Comparison of ENCODE assay signal across 22 cellular contexts in genomic region chr3:133515127-133515526, GRCh38.
"Had no signal": no experiment of that assay in that cellular context is flagged by ENCODE, and none has a peak within 500 bp of the region (broad histone marks: within the 10 kb centered on the region; RNA-seq: fewer than 3 reads in every experiment).

No MANE protein-coding gene starts in this region.

- H3K4me3 ChIP-seq: coronary artery, dorsolateral prefrontal cortex, esophagus muscularis mucosa, gastrocnemius medialis, heart right ventricle, mucosa of descending colon, neural progenitor cell, pancreas, psoas muscle, spleen had no signal

- H3K27me3 Mint-ChIP-seq: naive thymus-derived CD8-positive, alpha-beta T cell; stimulated activated naive B cell treated with anti-CD40 and anti-IgM and Interleukin-4, amounts not matched to agents 10 μg/mL and 1 μg/mL and 100 μg/mL, for 72 hours had no signal

- H3K4me1 Mint-ChIP-seq: neural progenitor cell; stimulated activated naive B cell treated with anti-CD40 and anti-IgM and Interleukin-4, amounts not matched to agents 10 μg/mL and 1 μg/mL and 100 μg/mL, for 72 hours had no signal

- H3K27ac Mint-ChIP-seq: naive thymus-derived CD8-positive, alpha-beta T cell; neural progenitor cell; stimulated activated naive B cell treated with anti-CD40 and anti-IgM and Interleukin-4, amounts not matched to agents 10 μg/mL and 1 μg/mL and 100 μg/mL, for 72 hours had no signal

- H3K9ac ChIP-seq: neural progenitor cell had no signal

- H3K4me1 ChIP-seq: esophagus muscularis mucosa, gastrocnemius medialis, neural progenitor cell, pancreas, psoas muscle had no signal

- H3K9me3 ChIP-seq: esophagus muscularis mucosa, gastrocnemius medialis, heart right ventricle, mucosa of descending colon, pancreas, psoas muscle, spleen had no signal

- ATAC-seq: gastrocnemius medialis; heart right ventricle; mucosa of descending colon; naive thymus-derived CD8-positive, alpha-beta T cell; pancreas; psoas muscle; sciatic nerve; stimulated activated naive B cell treated with anti-CD40 and anti-IgM and Interleukin-4, amounts not matched to agents 10 μg/mL and 1 μg/mL and 100 μg/mL, for 72 hours had no signal

- H3K9me3 Mint-ChIP-seq: naive thymus-derived CD8-positive, alpha-beta T cell; neural progenitor cell; stimulated activated naive B cell treated with anti-CD40 and anti-IgM and Interleukin-4, amounts not matched to agents 10 μg/mL and 1 μg/mL and 100 μg/mL, for 72 hours had no signal

- H2AFZ ChIP-seq: neural progenitor cell had no signal

- DNase-seq: dorsolateral prefrontal cortex; effector memory CD4-positive, alpha-beta T cell; gastrocnemius medialis; heart right ventricle; hypothalamus; mucosa of descending colon; naive thymus-derived CD8-positive, alpha-beta T cell; occipital lobe; pancreas; psoas muscle; spleen; stimulated activated CD4-positive, alpha-beta T cell treated with anti-CD3 and anti-CD28 coated beads, Interleukin-15, amount 100 ng/mL, for 24 hours; stimulated activated CD4-positive, alpha-beta T cell treated with anti-CD3 and anti-CD28 coated beads, Interleukin-1b, Interleukin-23, amount 100 ng/mL, for 48 hours; stimulated activated CD4-positive, alpha-beta T cell treated with anti-CD3 and anti-CD28 coated beads, Interleukin-4, amount 100 ng/mL, for 24 hours; stimulated activated naive B cell treated with anti-CD40 and anti-IgM and Interleukin-4, amounts not matched to agents 10 μg/mL and 1 μg/mL and 100 μg/mL, for 72 hours; trophoblast cell had no signal

- H3K27ac ChIP-seq: coronary artery, dorsolateral prefrontal cortex, epithelial cell of prostate, esophagus muscularis mucosa, gastrocnemius medialis, heart right ventricle, neural progenitor cell, pancreas, psoas muscle, spleen had no signal

- H3K4me2 ChIP-seq: neural progenitor cell had no signal

- H3K4me3 Mint-ChIP-seq: naive thymus-derived CD8-positive, alpha-beta T cell; neural progenitor cell; stimulated activated naive B cell treated with anti-CD40 and anti-IgM and Interleukin-4, amounts not matched to agents 10 μg/mL and 1 μg/mL and 100 μg/mL, for 72 hours had no signal

- FAIRE-seq: islet of Langerhans, pancreas had no signal

- H3K36me3 ChIP-seq: esophagus muscularis mucosa, gastrocnemius medialis, heart right ventricle, neural progenitor cell, pancreas, spleen had no signal

- H3K27me3 ChIP-seq: esophagus muscularis mucosa, gastrocnemius medialis, heart right ventricle, neural progenitor cell, pancreas, spleen had no signal

- H3K36me3 Mint-ChIP-seq: naive thymus-derived CD8-positive, alpha-beta T cell; neural progenitor cell; stimulated activated naive B cell treated with anti-CD40 and anti-IgM and Interleukin-4, amounts not matched to agents 10 μg/mL and 1 μg/mL and 100 μg/mL, for 72 hours had no signal
